1 cellular context compared by ENCODE assay signal in the genomic region with DNA sequence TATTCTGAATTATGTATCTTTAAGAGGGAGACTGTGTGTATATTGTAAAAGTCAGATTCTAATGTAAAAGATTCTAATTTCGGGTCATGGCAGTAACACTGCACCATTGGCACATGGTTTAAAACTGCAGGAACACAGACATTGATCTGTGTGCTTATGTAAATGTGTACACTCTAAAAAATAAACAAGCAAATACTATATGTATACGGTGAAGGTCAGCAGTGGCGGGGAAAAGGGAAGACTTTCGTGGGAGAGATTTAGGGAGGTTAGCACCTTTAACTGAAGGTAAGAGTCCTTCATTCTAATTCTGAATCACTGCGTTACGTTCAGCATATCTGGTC.
TF ChIP-seq lines count a peak whose summit lies in the region.

No MANE protein-coding gene starts in this region.

TF ChIP-seq in GM12878, 131 proteins besides CTCF, POLR2A, EP300 and RAD21 (continued from another document):
- TF ChIP-seq, protein P1, sequence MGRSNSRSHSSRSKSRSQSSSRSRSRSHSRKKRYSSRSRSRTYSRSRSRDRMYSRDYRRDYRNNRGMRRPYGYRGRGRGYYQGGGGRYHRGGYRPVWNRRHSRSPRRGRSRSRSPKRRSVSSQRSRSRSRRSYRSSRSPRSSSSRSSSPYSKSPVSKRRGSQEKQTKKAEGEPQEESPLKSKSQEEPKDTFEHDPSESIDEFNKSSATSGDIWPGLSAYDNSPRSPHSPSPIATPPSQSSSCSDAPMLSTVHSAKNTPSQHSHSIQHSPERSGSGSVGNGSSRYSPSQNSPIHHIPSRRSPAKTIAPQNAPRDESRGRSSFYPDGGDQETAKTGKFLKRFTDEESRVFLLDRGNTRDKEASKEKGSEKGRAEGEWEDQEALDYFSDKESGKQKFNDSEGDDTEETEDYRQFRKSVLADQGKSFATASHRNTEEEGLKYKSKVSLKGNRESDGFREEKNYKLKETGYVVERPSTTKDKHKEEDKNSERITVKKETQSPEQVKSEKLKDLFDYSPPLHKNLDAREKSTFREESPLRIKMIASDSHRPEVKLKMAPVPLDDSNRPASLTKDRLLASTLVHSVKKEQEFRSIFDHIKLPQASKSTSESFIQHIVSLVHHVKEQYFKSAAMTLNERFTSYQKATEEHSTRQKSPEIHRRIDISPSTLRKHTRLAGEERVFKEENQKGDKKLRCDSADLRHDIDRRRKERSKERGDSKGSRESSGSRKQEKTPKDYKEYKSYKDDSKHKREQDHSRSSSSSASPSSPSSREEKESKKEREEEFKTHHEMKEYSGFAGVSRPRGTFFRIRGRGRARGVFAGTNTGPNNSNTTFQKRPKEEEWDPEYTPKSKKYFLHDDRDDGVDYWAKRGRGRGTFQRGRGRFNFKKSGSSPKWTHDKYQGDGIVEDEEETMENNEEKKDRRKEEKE (IDR thresholded peaks at IDR 0.05): no peak
- no peak for TF ChIP-seq SIX5 (IDR thresholded peaks at IDR 0.05; ENCODE audit: low read depth, low read length, severe bottlenecking)
- no peak for TF ChIP-seq CREM (IDR thresholded peaks at IDR 0.05; ENCODE audit: low read depth)
- TF ChIP-seq RB1 (IDR thresholded peaks at IDR 0.05; ENCODE audit: borderline replicate concordance): no peak
- no peak for TF ChIP-seq CEBPB (IDR thresholded peaks at IDR 0.05; ENCODE audit: borderline replicate concordance in 1 of 2, low read depth in 2 of 2, low read length in 2 of 2)
